ENCODE assay signal across 10 cellular contexts in the genomic region with DNA sequence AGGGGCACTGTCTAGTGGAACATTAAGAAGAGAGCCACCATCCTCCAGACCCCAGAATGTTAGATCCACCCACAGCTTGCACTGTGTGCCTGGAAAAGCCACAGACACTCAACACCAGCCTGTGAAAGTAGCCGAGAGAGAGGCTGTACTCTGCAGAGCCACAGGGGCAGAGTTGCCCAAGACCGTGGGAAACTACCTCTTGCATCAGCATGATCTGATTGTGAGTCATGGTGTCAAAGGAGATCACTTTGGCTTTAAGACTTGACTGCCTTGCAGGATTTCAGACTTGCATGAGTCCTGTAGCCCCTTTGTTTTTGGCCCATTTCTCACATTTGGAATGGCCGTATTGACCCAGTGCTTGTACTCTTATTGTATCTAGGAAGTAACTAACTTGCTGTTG.
DNase-seq lines count a peak whose midpoint lies in the region; ATAC-seq lines count a peak whose summit lies in the region.
"Had no signal": no experiment of that assay in that cellular context is flagged by ENCODE, and none has a peak within 500 bp of the region (broad histone marks: within the 10 kb centered on the region; RNA-seq: fewer than 3 reads in every experiment).

No MANE protein-coding gene starts in this region.

- H3K9me3 Mint-ChIP-seq in activated T-cell treated with anti-CD3 and anti-CD28 coated beads, Interleukin-2, amount 50 U/mL, for 24 hours = peaks cover 20% of the 10 kb centered on the region

- peak; percentile 16 to 24 for DNase-seq in activated T-cell treated with anti-CD3 and anti-CD28 coated beads, Interleukin-2, amount 50 U/mL, for 48 hours
- DNase-seq in activated T-cell treated with anti-CD3 and anti-CD28 coated beads, Interleukin-2, amount 50 U/mL, for 24 hours = no peak
- DNase-seq in OCI-M1 (lab: John Stamatoyannopoulos, UW) (peak; percentile 75), fibroblast of gingiva (ENCODE audit: low read depth) (peak; percentile 54)
- peak; percentile 8 for DNase-seq in stimulated activated naive CD8-positive, alpha-beta T cell treated with anti-CD3 and anti-CD28 coated beads, Interleukin-15, Interleukin-2, amounts not matched to agents 100 U/mL and 50 U/mL, for 24 hours
- DNase-seq: hippocampal formation had no signal

- peak; percentile 49 for ATAC-seq in stimulated activated naive CD8-positive, alpha-beta T cell treated with anti-CD3 and anti-CD28 coated beads, Interleukin-15, Interleukin-2, amounts not matched to agents 100 U/mL and 50 U/mL, for 24 hours
- ATAC-seq in HG02610 (IDR thresholded peaks at IDR 0.05; ENCODE audit: unreplicated experiment) (no peak), HG02571 (IDR thresholded peaks at IDR 0.05; ENCODE audit: unreplicated experiment) (no peak), HG03139 (IDR thresholded peaks at IDR 0.05; ENCODE audit: unreplicated experiment) (no peak)

- H3K27me3 Mint-ChIP-seq in activated T-cell treated with anti-CD3 and anti-CD28 coated beads, Interleukin-2, amount 50 U/mL, for 24 hours = no peaks in the 10 kb centered on the region

- H3K4me3 Mint-ChIP-seq in activated T-cell treated with anti-CD3 and anti-CD28 coated beads, Interleukin-2, amount 50 U/mL, for 24 hours = no peak overlapping the region
- H3K4me3 Mint-ChIP-seq: neural crest cell had no signal

- H3K4me1 Mint-ChIP-seq in activated T-cell treated with anti-CD3 and anti-CD28 coated beads, Interleukin-2, amount 50 U/mL, for 24 hours (ENCODE audit: low read depth) = no peaks in the 10 kb centered on the region
- H3K4me1 Mint-ChIP-seq: neural crest cell had no signal

- H3K27ac Mint-ChIP-seq in activated T-cell treated with anti-CD3 and anti-CD28 coated beads, Interleukin-2, amount 50 U/mL, for 24 hours = no peak overlapping the region

- no peaks in the 10 kb centered on the region for H3K36me3 Mint-ChIP-seq in activated T-cell treated with anti-CD3 and anti-CD28 coated beads, Interleukin-2, amount 50 U/mL, for 24 hours (ENCODE audit: low read depth)
